1 cellular context compared by ENCODE assay signal in the genomic region with DNA sequence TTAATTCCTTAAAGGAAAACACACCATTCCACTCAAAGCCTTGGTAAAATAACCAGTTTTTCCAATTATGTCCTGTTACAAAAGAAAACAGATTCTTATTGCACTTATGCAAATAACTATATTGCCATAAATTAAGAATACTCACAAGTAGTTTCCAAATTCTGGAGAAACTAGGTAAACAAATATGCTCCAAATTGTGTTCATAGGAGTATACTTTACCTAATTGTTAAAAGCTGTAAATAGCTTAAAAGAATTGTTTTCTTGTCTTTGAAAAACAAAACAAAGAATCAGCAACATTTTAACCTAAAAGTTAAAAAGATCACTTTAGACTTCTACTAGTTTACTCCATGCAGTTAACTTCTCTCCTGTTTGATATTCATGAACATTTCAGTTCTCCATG.
TF ChIP-seq lines count a peak whose summit lies in the region.

No MANE protein-coding gene starts in this region.

TF ChIP-seq in K562, 482 proteins besides CTCF, POLR2A, EP300 and RAD21 (continued from another document):
- TF ChIP-seq, protein P1, sequence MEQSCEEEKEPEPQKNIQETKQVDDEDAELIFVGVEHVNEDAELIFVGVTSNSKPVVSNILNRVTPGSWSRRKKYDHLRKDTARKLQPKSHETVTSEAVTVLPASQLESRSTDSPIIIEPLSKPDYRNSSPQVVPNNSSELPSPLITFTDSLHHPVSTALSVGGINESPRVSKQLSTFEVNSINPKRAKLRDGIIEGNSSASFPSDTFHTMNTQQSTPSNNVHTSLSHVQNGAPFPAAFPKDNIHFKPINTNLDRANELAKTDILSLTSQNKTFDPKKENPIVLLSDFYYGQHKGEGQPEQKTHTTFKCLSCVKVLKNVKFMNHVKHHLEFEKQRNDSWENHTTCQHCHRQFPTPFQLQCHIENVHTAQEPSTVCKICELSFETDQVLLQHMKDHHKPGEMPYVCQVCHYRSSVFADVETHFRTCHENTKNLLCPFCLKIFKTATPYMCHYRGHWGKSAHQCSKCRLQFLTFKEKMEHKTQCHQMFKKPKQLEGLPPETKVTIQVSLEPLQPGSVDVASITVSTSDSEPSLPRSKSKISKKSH (CRISPR knock-in tag; IDR thresholded peaks at IDR 0.05), result 0 out of 2 replicates have a peak, but pooled peaks have one; percentile 23
- TF ChIP-seq TRIM28 (IDR thresholded peaks at IDR 0.05), result peak; percentile 49; the same call in 1 of the 2 replicates
TF ChIP-seq in K562: peak in this region for 5.
